32 cellular contexts compared by ENCODE assay signal in the genomic region with DNA sequence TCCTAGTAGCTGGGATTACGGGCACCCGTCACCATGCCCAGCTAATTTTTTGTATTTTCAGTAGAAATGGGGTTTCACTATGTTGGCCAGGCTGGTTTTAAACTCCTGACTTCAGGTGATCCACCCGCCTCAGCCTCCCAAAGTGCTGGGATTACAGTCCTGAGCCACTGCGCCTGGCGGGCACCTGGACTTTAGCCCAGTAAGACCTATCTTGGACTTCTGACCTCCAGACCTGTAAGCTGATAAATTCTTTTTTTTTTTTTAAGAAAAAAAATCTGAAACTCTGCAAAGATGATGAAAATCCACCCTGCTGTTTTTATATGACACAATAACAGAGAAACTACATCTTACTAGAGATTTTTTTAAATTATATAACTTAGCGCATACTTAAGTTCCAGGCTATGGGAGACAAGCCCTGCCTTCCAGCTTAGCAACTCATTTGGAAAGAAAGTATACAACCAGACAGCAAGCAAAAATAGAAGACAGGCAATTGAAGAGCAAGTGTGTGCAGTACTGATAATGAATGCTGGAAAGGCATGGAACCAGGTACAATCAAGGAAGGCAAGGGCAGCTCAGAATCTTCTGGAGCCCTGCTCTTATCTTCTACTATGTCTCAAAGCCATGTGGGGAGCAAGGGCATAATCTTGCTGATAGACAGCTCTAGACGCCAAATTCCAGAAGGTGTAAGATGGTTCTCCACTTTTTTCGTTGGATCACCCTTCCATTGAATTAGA.
"Had no signal": no experiment of that assay in that cellular context is flagged by ENCODE, and none has a peak within 500 bp of the region (broad histone marks: within the 10 kb centered on the region; RNA-seq: fewer than 3 reads in every experiment).

No MANE protein-coding gene starts in this region.

- H3K27me3 ChIP-seq: body of pancreas, brain microvascular endothelial cell, breast epithelium had no signal

- H3K4me3 ChIP-seq: adrenal gland, body of pancreas, breast epithelium had no signal

- DNase-seq: activated B cell treated with CpG ODN at 0.5 μM for 24 hours; activated CD4-positive, alpha-beta memory T cell treated with anti-CD3 and anti-CD28 coated beads for 36 hours; activated CD4-positive, alpha-beta T cell treated with anti-CD3 and anti-CD28 coated beads for 4 hours; activated CD4-positive, alpha-beta T cell treated with anti-CD3 and anti-CD28 coated beads, Interleukin-2, amount 10 ng/mL, durations not matched to agents 24 days and 14 days; activated CD4-positive, alpha-beta T cell treated with anti-CD3 and anti-CD28 coated beads, Interleukin-2, amount 50 U/mL, for 1 hour; activated CD4-positive, alpha-beta T cell treated with anti-CD3 and anti-CD28 coated beads, Interleukin-2, amount 50 U/mL, for 4 hours; activated CD4-positive, CD25-positive, alpha-beta regulatory T cell treated with anti-CD3 and anti-CD28 coated beads, Interleukin-2, amount 50 U/mL, for 72 hours; activated CD8-positive, alpha-beta T cell treated with anti-CD3 and anti-CD28 coated beads for 36 hours; activated effector memory CD4-positive, alpha-beta T cell treated with anti-CD3 and anti-CD28 coated beads, Interleukin-2, amount 50 U/mL, for 16 hours; activated gamma-delta T cell treated with Interleukin-2 at 50 U/mL for 16 hours; activated naive CD4-positive, alpha-beta T cell; activated naive CD4-positive, alpha-beta T cell treated with anti-CD3 and anti-CD28 coated beads for 36 hours; activated naive CD4-positive, alpha-beta T cell treated with anti-CD3 and anti-CD28 coated beads, Interleukin-2, amount 50 U/mL, for 16 hours; activated naive CD8-positive, alpha-beta T cell treated with anti-CD3 and anti-CD28 coated beads for 36 hours; activated T-cell treated with anti-CD3 and anti-CD28 coated beads for 4 hours; activated T-cell treated with anti-CD3 and anti-CD28 coated beads, Interleukin-2, amount 50 U/mL, for 1 hour; activated T-cell treated with anti-CD3 and anti-CD28 coated beads, Interleukin-2, amount 50 U/mL, for 4 hours; activated T-cell treated with anti-CD3 and anti-CD28 coated beads, Interleukin-2, amount 50 U/mL, for 72 hours; adrenal gland; amniotic stem cell; aorta; body of pancreas; brain microvascular endothelial cell; central memory CD4-positive, alpha-beta T cell; T-helper 2 cell; T-helper 9 cell had no signal

- H3K27ac ChIP-seq: adrenal gland, body of pancreas, brain microvascular endothelial cell, breast epithelium, VCaP had no signal

- H3K36me3 ChIP-seq: adrenal gland, brain microvascular endothelial cell, breast epithelium had no signal

- ATAC-seq: activated CD8-positive, alpha-beta T cell treated with anti-CD3 and anti-CD28 coated beads for 36 hours; activated naive CD4-positive, alpha-beta T cell treated with anti-CD3 and anti-CD28 coated beads, Interleukin-2, amount 50 U/mL, for 72 hours; activated T-cell treated with anti-CD3 and anti-CD28 coated beads, Interleukin-2, amount 50 U/mL, for 4 hours; activated T-cell treated with anti-CD3 and anti-CD28 coated beads, Interleukin-2, amount 50 U/mL, for 72 hours; activated T-helper 17 cell treated with anti-CD3 and anti-CD28 coated beads, Interleukin-2, amount 50 U/mL, for 72 hours; body of pancreas had no signal

- H3K9me3 ChIP-seq: adrenal gland, body of pancreas, breast epithelium had no signal

- FAIRE-seq: astrocyte, TTC549 had no signal

- H3K4me1 ChIP-seq: adrenal gland, body of pancreas, breast epithelium had no signal
